Comparison of ENCODE assay signal across 6 cellular contexts in the genomic region with DNA sequence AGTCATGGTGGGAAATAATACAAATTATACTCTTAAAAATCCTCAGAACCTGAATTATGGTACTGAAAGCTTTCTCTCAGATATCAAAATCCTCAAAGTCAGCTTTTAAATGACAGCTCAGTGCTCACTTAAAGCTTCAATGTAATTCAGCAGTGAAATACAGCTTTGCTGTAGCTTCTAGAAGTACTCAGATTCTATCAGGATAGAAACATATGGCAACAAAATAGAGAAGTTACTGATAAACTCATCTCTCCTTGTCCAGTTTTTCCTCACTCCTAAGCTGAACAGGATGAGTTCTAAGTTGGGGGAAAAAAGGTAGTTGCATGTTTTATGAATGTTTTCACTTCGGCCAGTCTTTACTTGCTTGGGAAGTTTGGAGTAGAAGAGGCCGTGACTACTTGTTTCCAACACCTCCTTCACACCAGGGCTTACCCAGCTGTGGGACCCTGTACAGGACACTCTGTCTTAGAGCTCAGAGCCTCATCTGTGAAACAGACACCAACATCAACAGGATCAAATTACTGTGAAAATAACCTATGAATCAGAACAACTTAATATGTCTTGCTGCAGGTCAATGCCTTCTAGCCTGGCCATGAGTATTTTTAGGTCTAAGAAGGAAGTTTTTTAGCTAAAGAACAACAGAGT. TPM values are rescaled to one million over a fixed set of nuclear protein-coding genes. Genes with fewer than 3 reads are reported as not detected.
DNase-seq lines count a peak whose midpoint lies in the region; TF ChIP-seq lines count a peak whose summit lies in the region.

No MANE protein-coding gene starts in this region.

- no peak for TF ChIP-seq POLR2A in vagina (IDR thresholded peaks at IDR 0.05)

- no peaks in the 10 kb centered on the region for H3K9me3 ChIP-seq in vagina

- DNase-seq in Daoy (ENCODE audit: low read depth) (peak; percentile 6), OCI-M1 (lab: John Stamatoyannopoulos, UW) (peak; percentile 53), iris pigment epithelial cell (ENCODE audit: low read depth) (peak; percentile 81), vagina (ENCODE audit: extremely low spot score in 2 of 2) (no peak), LoVo (ENCODE audit: low spot score) (no peak)
- DNase-seq in stimulated activated CD4-positive, alpha-beta T cell treated with anti-CD3 and anti-CD28 coated beads, Interleukin-12 subunit alpha, Interleukin-12 subunit beta, amount 100 ng/mL, for 4 hours: no peak

- H3K4me1 ChIP-seq in vagina: no peaks in the 10 kb centered on the region

- no peaks in the 10 kb centered on the region for H3K27me3 ChIP-seq in vagina

- TF ChIP-seq CTCF in vagina (IDR thresholded peaks at IDR 0.05): no peak

- intact Hi-C loops in vagina (cut with DNase I): no loop called here

- H3K27ac ChIP-seq in vagina: no peak overlapping the region

- peaks cover 0 to 53% of the 10 kb centered on the region in 2 donors for H3K36me3 ChIP-seq in vagina

- H3K4me3 ChIP-seq in vagina: no peak overlapping the region

RNA-seq across cellular contexts. Expression of a gene that starts 30.2 kb away (rescaled TPM):
- 61.5 and 152 TPM in 2 replicates for total RNA-seq in Daoy (2014; rRNA removed; shearing (Covaris generic))
- total RNA-seq in vagina: 14.5 TPM

RNA-seq across cellular contexts. Expression of a gene that starts 30.5 kb away (rescaled TPM):
- 102 and 128 TPM in 2 replicates for total RNA-seq in Daoy (2014; rRNA removed; shearing (Covaris generic))
- total RNA-seq in vagina: 38.1 TPM

RNA-seq across cellular contexts. Expression of a gene that starts 38.2 kb away (rescaled TPM):
- total RNA-seq in Daoy (2014; rRNA removed; shearing (Covaris generic)): 22.8 and 33.0 TPM in 2 replicates
- total RNA-seq in vagina: 89.9 TPM

RNA-seq across cellular contexts. Expression of a gene that starts 56.2 kb away (rescaled TPM):
- total RNA-seq in Daoy (2014; rRNA removed; shearing (Covaris generic)): 71.7 and 122 TPM in 2 replicates
- 132 TPM for total RNA-seq in vagina

Comparison
In these comparisons a context has a peak if more than half of its experiments do, and no peak if none do; other contexts are left out.
1. DNase-seq: peak in Daoy (single experiment), OCI-M1 (single experiment) and iris pigment epithelial cell (single experiment); none in vagina (0 of 2), stimulated activated CD4-positive, alpha-beta T cell treated with anti-CD3 and anti-CD28 coated beads, Interleukin-12 subunit alpha, Interleukin-12 subunit beta, amount 100 ng/mL, for 4 hours (single experiment) and LoVo (single experiment).